19 cellular contexts compared by ENCODE assay signal in genomic region chr2:133480707-133481429, GRCh38.
"Had no signal": no experiment of that assay in that cellular context is flagged by ENCODE, and none has a peak within 500 bp of the region (broad histone marks: within the 10 kb centered on the region; RNA-seq: fewer than 3 reads in every experiment).

No MANE protein-coding gene starts in this region.

- H3K27ac ChIP-seq: heart left ventricle, suprapubic skin, thyroid gland had no signal

- H3K27ac Mint-ChIP-seq: dendritic cell treated with granulocyte-macrophage colony-stimulating factor and Interleukin-4, amounts not matched to agents 40 ng/mL and 50 ng/mL, for 4 days; naive thymus-derived CD8-positive, alpha-beta T cell; stimulated activated effector memory CD8-positive, alpha-beta T cell treated with anti-CD3 and anti-CD28 coated beads, Interleukin-12 subunit alpha, Interleukin-12 subunit beta, amount 100 ng/mL, for 72 hours; type B pancreatic cell had no signal

- H3K4me3 ChIP-seq: heart left ventricle, mucosa of descending colon, suprapubic skin, thyroid gland had no signal

- ATAC-seq: heart left ventricle; mucosa of descending colon; naive thymus-derived CD8-positive, alpha-beta T cell; right cardiac atrium; stimulated activated effector memory CD8-positive, alpha-beta T cell treated with anti-CD3 and anti-CD28 coated beads, Interleukin-12 subunit alpha, Interleukin-12 subunit beta, amount 100 ng/mL, for 72 hours; stimulated activated naive CD8-positive, alpha-beta T cell treated with anti-CD3 and anti-CD28 coated beads, Interleukin-15, Interleukin-2, amounts not matched to agents 100 U/mL and 50 U/mL, for 24 hours had no signal

- H3K9me3 ChIP-seq: heart left ventricle, mucosa of descending colon, suprapubic skin, thyroid gland had no signal

- H3K4me1 ChIP-seq: heart left ventricle, thyroid gland had no signal

- H3K36me3 Mint-ChIP-seq: naive thymus-derived CD8-positive, alpha-beta T cell; stimulated activated effector memory CD8-positive, alpha-beta T cell treated with anti-CD3 and anti-CD28 coated beads, Interleukin-12 subunit alpha, Interleukin-12 subunit beta, amount 100 ng/mL, for 72 hours; type B pancreatic cell had no signal

- H3K27me3 ChIP-seq: heart left ventricle, suprapubic skin, thyroid gland had no signal

- FAIRE-seq: colon, frontal cortex, urothelium cell line had no signal

- H3K4me1 Mint-ChIP-seq: naive thymus-derived CD8-positive, alpha-beta T cell; stimulated activated effector memory CD8-positive, alpha-beta T cell treated with anti-CD3 and anti-CD28 coated beads, Interleukin-12 subunit alpha, Interleukin-12 subunit beta, amount 100 ng/mL, for 72 hours had no signal

- H3K36me3 ChIP-seq: heart left ventricle, suprapubic skin, thyroid gland had no signal

- DNase-seq: heart left ventricle; hippocampal formation; kidney glomerular epithelial cell; mucosa of descending colon; naive thymus-derived CD8-positive, alpha-beta T cell; posterior cingulate gyrus; right cardiac atrium; stimulated activated CD4-positive, alpha-beta T cell treated with anti-CD3 and anti-CD28 coated beads, Interleukin-4, amount 100 ng/mL, for 1 hour; stimulated activated CD8-positive, alpha-beta memory T cell treated with anti-CD3 and anti-CD28 coated beads, Interleukin-4, amount 100 ng/mL, for 48 hours; stimulated activated naive CD8-positive, alpha-beta T cell treated with anti-CD3 and anti-CD28 coated beads, Interleukin-15, Interleukin-2, amounts not matched to agents 100 U/mL and 50 U/mL, for 24 hours; thyroid gland had no signal

- H3K4me3 Mint-ChIP-seq: dendritic cell treated with granulocyte-macrophage colony-stimulating factor and Interleukin-4, amounts not matched to agents 40 ng/mL and 50 ng/mL, for 4 days; naive thymus-derived CD8-positive, alpha-beta T cell; neural crest cell; stimulated activated effector memory CD8-positive, alpha-beta T cell treated with anti-CD3 and anti-CD28 coated beads, Interleukin-12 subunit alpha, Interleukin-12 subunit beta, amount 100 ng/mL, for 72 hours; type B pancreatic cell had no signal

- H3K27me3 Mint-ChIP-seq: dendritic cell treated with granulocyte-macrophage colony-stimulating factor and Interleukin-4, amounts not matched to agents 40 ng/mL and 50 ng/mL, for 4 days had no signal

- H3K9me3 Mint-ChIP-seq: dendritic cell treated with granulocyte-macrophage colony-stimulating factor and Interleukin-4, amounts not matched to agents 40 ng/mL and 50 ng/mL, for 4 days; neural crest cell had no signal
